Comparison of ENCODE assay signal across 8 cellular contexts in genomic region chr14:22200977-22201605, GRCh38.
DNase-seq lines count a peak whose midpoint lies in the region; TF ChIP-seq lines count a peak whose summit lies in the region.

No MANE protein-coding gene starts in this region.

- no peaks in the 10 kb centered on the region for H3K9me3 ChIP-seq in Peyer's patch

- H3K27me3 Mint-ChIP-seq in HFFc6 (ENCODE audit: insufficient read depth) (no peaks in the 10 kb centered on the region), mesothelial cell of epicardium (ENCODE audit: low read depth) (peaks cover 4% of the 10 kb centered on the region)

- peak; percentile 20 for DNase-seq in G401 (ENCODE audit: low spot score)
- peak; percentile 72 for DNase-seq in HFFc6
- no peak for DNase-seq in Peyer's patch
- peak; percentile 38 for DNase-seq in dedifferentiated amniotic fluid mesenchymal stem cell (ENCODE audit: extremely low spot score)
- DNase-seq in mesothelial cell of epicardium (ENCODE audit: low spot score in 2 of 2, unreplicated experiment in 2 of 2): no peak
- DNase-seq in 8988T: no peak
- DNase-seq in mucosa of gallbladder (ENCODE audit: low spot score): no peak
- no peak for DNase-seq in islet precursor cell

- H3K4me3 Mint-ChIP-seq in HFFc6 (no peak overlapping the region), mesothelial cell of epicardium (no peak overlapping the region)

- peak; percentile 84 for TF ChIP-seq CTCF in HFFc6 (IDR thresholded peaks at IDR 0.05)
- TF ChIP-seq CTCF in Peyer's patch (IDR thresholded peaks at IDR 0.05): peak in 4 of 6 experiments; percentile 52 to 77 (median 63)
- peak; percentile 58 for TF ChIP-seq CTCF in mesothelial cell of epicardium (IDR thresholded peaks at IDR 0.05; ENCODE audit: unreplicated experiment)

- H3K4me1 ChIP-seq in Peyer's patch: no peaks in the 10 kb centered on the region

- H3K36me3 ChIP-seq in Peyer's patch: no peaks in the 10 kb centered on the region

- no peaks in the 10 kb centered on the region for H3K9me3 Mint-ChIP-seq in HFFc6
- peaks cover 16% of the 10 kb centered on the region for H3K9me3 Mint-ChIP-seq in mesothelial cell of epicardium

- H3K4me1 Mint-ChIP-seq in HFFc6 (ENCODE audit: low read depth): no peaks in the 10 kb centered on the region
- no peaks in the 10 kb centered on the region for H3K4me1 Mint-ChIP-seq in mesothelial cell of epicardium

- in situ Hi-C loops in G401 (cut with HindIII; ENCODE audit: low sequenced_read_pairs): no loop called here

- H3K27me3 ChIP-seq in Peyer's patch: no peaks in the 10 kb centered on the region

- TF ChIP-seq POLR2A in Peyer's patch (IDR thresholded peaks at IDR 0.05): no peak

- no peak overlapping the region for H3K27ac ChIP-seq in Peyer's patch

- no peaks in the 10 kb centered on the region for H3K36me3 Mint-ChIP-seq in HFFc6 (ENCODE audit: low read depth)
- no peaks in the 10 kb centered on the region for H3K36me3 Mint-ChIP-seq in mesothelial cell of epicardium

- no peak overlapping the region for H3K4me3 ChIP-seq in Peyer's patch

- H3K27ac Mint-ChIP-seq in HFFc6 (no peak overlapping the region), mesothelial cell of epicardium (no peak overlapping the region)

Comparison
In these comparisons a context has a peak if more than half of its experiments do, and no peak if none do; other contexts are left out.
1. DNase-seq: peak in G401 (single experiment), HFFc6 (single experiment) and dedifferentiated amniotic fluid mesenchymal stem cell (single experiment); none in Peyer's patch (0 of 3), mesothelial cell of epicardium (0 of 2), 8988T (single experiment), mucosa of gallbladder (single experiment) and islet precursor cell (single experiment).
2. Peak in every context shown above with its lines, with median percentiles within 50 percentile points of each other: CTCF ChIP-seq.